In genomic region chr2:127080226-127080940, GRCh38 we compare ENCODE assay signal across 8 cellular contexts. TPM values are rescaled to one million over a fixed set of nuclear protein-coding genes. Genes with fewer than 3 reads are reported as not detected.
A peak's percentile ranks its signal among the peaks of the same experiment; 100 is the strongest.
DNase-seq lines count a peak whose midpoint lies in the region; ATAC-seq and TF ChIP-seq lines count a peak whose summit lies in the region.

No MANE protein-coding gene starts in this region.

- DNase-seq in MCF 10A (ENCODE audit: unreplicated experiment) (peak; percentile 33), mammary epithelial cell (no peak), left ventricle myocardium superior (peak; percentile 58), amniotic stem cell (lab: John Stamatoyannopoulos, UW) (no peak), left lobe of liver (ENCODE audit: low spot score) (no peak), middle frontal gyrus (ENCODE audit: extremely low spot score, low spot score) (no peak)
- DNase-seq in activated CD4-positive, alpha-beta T cell treated with anti-CD3 and anti-CD28 coated beads for 48 hours = peak; percentile 73
- peak; percentile 33 to 79 for DNase-seq in stimulated activated naive CD8-positive, alpha-beta T cell treated with anti-CD3 and anti-CD28 coated beads, Interleukin-15, amount 100 ng/mL, for 72 hours

- no TSS peak for BruUV-seq in MCF 10A (replicated peaks; lab: Mats Ljungman, UMichigan)
- BruUV-seq in mammary epithelial cell (replicated peaks; lab: Mats Ljungman, UMichigan) = no TSS peak

- no peaks in the 10 kb centered on the region for H3K27me3 ChIP-seq in mammary epithelial cell (ENCODE audit: insufficient read depth, low read length)

- H3K9ac ChIP-seq in mammary epithelial cell (ENCODE audit: insufficient read depth, low read length) = no peak overlapping the region

- H3K9me3 Mint-ChIP-seq in MCF 10A (ENCODE audit: unreplicated experiment) = no peaks in the 10 kb centered on the region
- no peaks in the 10 kb centered on the region for H3K9me3 Mint-ChIP-seq in stimulated activated naive CD8-positive, alpha-beta T cell treated with anti-CD3 and anti-CD28 coated beads, Interleukin-15, amount 100 ng/mL, for 72 hours

- no peaks in the 10 kb centered on the region for H3K9me3 ChIP-seq in mammary epithelial cell (replicated peaks; ENCODE audit: insufficient read depth, low read length)

- no peak overlapping the region for H3K27ac ChIP-seq in mammary epithelial cell (ENCODE audit: insufficient read depth, low read depth, low read length)

- H3K27ac Mint-ChIP-seq in MCF 10A (ENCODE audit: low read depth, unreplicated experiment) = peak overlapping the region; percentile 63
- peak overlapping the region; percentile 94 to 97 for H3K27ac Mint-ChIP-seq in stimulated activated naive CD8-positive, alpha-beta T cell treated with anti-CD3 and anti-CD28 coated beads, Interleukin-15, amount 100 ng/mL, for 72 hours

- no peaks in the 10 kb centered on the region for H4K20me1 ChIP-seq in mammary epithelial cell (ENCODE audit: insufficient read depth, low read length)

- intact Hi-C loops in MCF 10A (cut with micrococcal nuclease) = no loop called here
- intact Hi-C loops in mammary epithelial cell (cut with micrococcal nuclease) = no loop called here
- intact Hi-C loops in left ventricle myocardium superior (cut with micrococcal nuclease) = no loop called here

- POLR2A ChIA-PET in MCF 10A (lab: Yijun Ruan, JAX) = interaction anchor here (1.3 kb wide), 1 partner anchor 26 kb away, joined by 3 read pairs; no protein-coding TSS in a partner anchor

- peaks cover 7% of the 10 kb centered on the region for H3K4me1 ChIP-seq in mammary epithelial cell (ENCODE audit: insufficient read depth, low read length)

- no peak overlapping the region for H3K4me2 ChIP-seq in mammary epithelial cell (ENCODE audit: insufficient read depth, low read depth, low read length)

- peaks cover 57% of the 10 kb centered on the region for H3K4me1 Mint-ChIP-seq in MCF 10A (ENCODE audit: insufficient read depth, unreplicated experiment)
- H3K4me1 Mint-ChIP-seq in stimulated activated naive CD8-positive, alpha-beta T cell treated with anti-CD3 and anti-CD28 coated beads, Interleukin-15, amount 100 ng/mL, for 72 hours = peaks cover 96% of the 10 kb centered on the region

- H3K4me3 ChIP-seq in mammary epithelial cell (replicated peaks in 1 of 3; ENCODE audit: insufficient read depth in 1 of 3, low read depth in 2 of 3, low read length in 3 of 3) = no peak overlapping the region

- CTCF ChIA-PET in MCF 10A (lab: Yijun Ruan, JAX) (interaction anchor here (0.6 to 1.9 kb wide), 3 partner anchors 11 to 262 kb away, joined by 3 to 7 read pairs (median 4); no protein-coding TSS in a partner anchor), mammary epithelial cell (lab: Charles Lee; ENCODE audit: low non-redundant PET) (interaction anchor here (0.7 kb wide), 1 partner anchor 1059 kb away, joined by 3 read pairs; no protein-coding TSS in a partner anchor)

- H3K36me3 Mint-ChIP-seq in MCF 10A (ENCODE audit: insufficient read depth, unreplicated experiment) = peaks cover 6% of the 10 kb centered on the region

- TF ChIP-seq CTCF in MCF 10A (IDR thresholded peaks at IDR 0.05; ENCODE audit: unreplicated experiment) (no peak), mammary epithelial cell (conservative IDR thresholded peaks at IDR 0.05 in 1 of 2, IDR thresholded peaks at IDR 0.05 in 1 of 2; ENCODE audit: extremely low read depth in 1 of 2, insufficient read depth in 1 of 2, low read depth in 1 of 2, low read length in 2 of 2) (no peak)

- WGBS in mammary epithelial cell (ENCODE audit: low coverage, missing lambda C conversion rate) = 83% methylated on average over 10 of the region's 14 CpGs

- in situ Hi-C loops in mammary epithelial cell (cut with MboI; ENCODE audit: low sequenced_read_pairs in 2 of 2) = no loop called here

- H3K27me3 Mint-ChIP-seq in MCF 10A (ENCODE audit: insufficient read depth, unreplicated experiment) = no peaks in the 10 kb centered on the region
- no peaks in the 10 kb centered on the region for H3K27me3 Mint-ChIP-seq in stimulated activated naive CD8-positive, alpha-beta T cell treated with anti-CD3 and anti-CD28 coated beads, Interleukin-15, amount 100 ng/mL, for 72 hours

- H3K79me2 ChIP-seq in mammary epithelial cell (ENCODE audit: insufficient read depth, low read length) = no peaks in the 10 kb centered on the region

- ATAC-seq in left ventricle myocardium superior (peak; percentile 71), left lobe of liver (no peak)
- peak; percentile 66 for ATAC-seq in stimulated activated naive CD8-positive, alpha-beta T cell treated with anti-CD3 and anti-CD28 coated beads, Interleukin-15, amount 100 ng/mL, for 72 hours

- H3K36me3 ChIP-seq in mammary epithelial cell (ENCODE audit: insufficient read depth, low read length) = no peaks in the 10 kb centered on the region

- H3K4me3 Mint-ChIP-seq in MCF 10A (ENCODE audit: unreplicated experiment) = no peak overlapping the region
- H3K4me3 Mint-ChIP-seq in stimulated activated naive CD8-positive, alpha-beta T cell treated with anti-CD3 and anti-CD28 coated beads, Interleukin-15, amount 100 ng/mL, for 72 hours = peak overlapping the region; percentile 91 to 96

- dilution Hi-C loops in mammary epithelial cell (cut with HindIII; ENCODE audit: low sequenced_read_pairs) = no loop called here

- H2AFZ ChIP-seq in mammary epithelial cell (ENCODE audit: low read depth, low read length) = no peak overlapping the region

RNA-seq across cellular contexts. Expression of gene BIN1, which starts 26.6 kb away (rescaled TPM):
- total RNA-seq in MCF 10A (2022) (22.4 and 29.6 TPM in 2 replicates), mammary epithelial cell (1 to 10 TPM; 5.1 to 7.3 TPM), left ventricle myocardium superior (15.0 TPM), left lobe of liver (28.6 TPM)
- 0.88 TPM for polyA plus RNA-seq in mammary epithelial cell
- not detected for polyA minus RNA-seq in mammary epithelial cell

Comparison
In these comparisons a context has a peak if more than half of its experiments do, and no peak if none do; other contexts are left out.
1. DNase-seq: peak in MCF 10A (single experiment), activated CD4-positive, alpha-beta T cell treated with anti-CD3 and anti-CD28 coated beads for 48 hours (single experiment), left ventricle myocardium superior (single experiment) and stimulated activated naive CD8-positive, alpha-beta T cell treated with anti-CD3 and anti-CD28 coated beads, Interleukin-15, amount 100 ng/mL, for 72 hours (2 of 2); none in mammary epithelial cell (single experiment), amniotic stem cell (single experiment), left lobe of liver (single experiment) and middle frontal gyrus (single experiment).